9 cellular contexts compared by ENCODE assay signal in genomic region chr18:64042728-64043358, GRCh38.
"Had no signal": no experiment of that assay in that cellular context is flagged by ENCODE, and none has a peak within 500 bp of the region (broad histone marks: within the 10 kb centered on the region; RNA-seq: fewer than 3 reads in every experiment).

No MANE protein-coding gene starts in this region.

- H3K4me3 ChIP-seq: GM23338, HAP-1 had no signal

- H3K9me3 ChIP-seq: HAP-1 had no signal

- DNase-seq: H7, HFFc6, KBM-7 had no signal

- ATAC-seq: GM23338, HCT116, HepG2 had no signal

- FAIRE-seq: H1, HepG2 had no signal

- H3K36me3 ChIP-seq: HAP-1 had no signal

- H3K4me1 ChIP-seq: HAP-1 had no signal

- H3K27ac ChIP-seq: HL-60 had no signal
